Comparison of ENCODE assay signal across 12 cellular contexts in the genomic region with DNA sequence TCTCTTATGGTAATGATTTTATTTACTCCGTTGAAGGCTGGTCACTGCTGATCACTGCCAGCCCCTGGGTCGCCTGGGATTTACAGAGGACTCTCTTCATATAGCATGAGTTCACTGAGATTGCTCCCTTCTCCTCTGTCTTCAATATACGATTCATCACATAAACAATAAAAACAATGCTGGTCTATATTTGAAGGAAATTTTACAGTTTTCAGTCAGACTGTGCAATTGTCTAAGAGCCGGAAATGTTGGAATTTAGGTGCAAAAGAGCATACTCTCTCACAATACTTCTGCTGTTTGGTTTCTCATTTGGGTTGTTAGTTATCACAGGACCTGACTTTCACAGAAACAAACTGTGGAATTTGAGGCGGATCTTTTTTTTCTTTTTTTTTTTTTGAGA.
"Had no signal": no experiment of that assay in that cellular context is flagged by ENCODE, and none has a peak within 500 bp of the region (broad histone marks: within the 10 kb centered on the region; RNA-seq: fewer than 3 reads in every experiment).

No MANE protein-coding gene starts in this region.

- H3K27ac ChIP-seq: breast epithelium, left ventricle myocardium inferior, psoas muscle, testis had no signal

- H3K27me3 ChIP-seq: breast epithelium, testis had no signal

- H3K4me3 ChIP-seq: breast epithelium, left ventricle myocardium inferior, psoas muscle, testis had no signal

- H3K36me3 ChIP-seq: breast epithelium, left ventricle myocardium inferior had no signal

- H3K4me1 ChIP-seq: breast epithelium, left ventricle myocardium inferior, psoas muscle, testis had no signal

- ATAC-seq: activated T-cell treated with anti-CD3 and anti-CD28 coated beads, Interleukin-2, amount 50 U/mL, for 72 hours; psoas muscle; stimulated activated naive CD8-positive, alpha-beta T cell treated with anti-CD3 and anti-CD28 coated beads, Interleukin-15, Interleukin-2, amounts not matched to agents 100 U/mL and 50 U/mL, for 24 hours had no signal

- DNase-seq: activated CD4-positive, alpha-beta T cell treated with anti-CD3 and anti-CD28 coated beads, Interleukin-2, amount 50 U/mL, for 4 hours; activated gamma-delta T cell treated with Interleukin-2 at 50 U/mL for 16 hours; activated naive CD8-positive, alpha-beta T cell treated with anti-CD3 and anti-CD28 coated beads for 36 hours; activated T-cell treated with anti-CD3 and anti-CD28 coated beads, Interleukin-2, amount 50 U/mL, for 72 hours; left ventricle myocardium inferior; mesendoderm; psoas muscle; stimulated activated CD4-positive, alpha-beta T cell treated with anti-CD3 and anti-CD28 coated beads, Interleukin-2, amount 100 ng/mL, for 48 hours; stimulated activated CD8-positive, alpha-beta memory T cell treated with anti-CD3 and anti-CD28 coated beads, Interleukin-4, amount 100 ng/mL, for 48 hours; stimulated activated naive CD8-positive, alpha-beta T cell treated with anti-CD3 and anti-CD28 coated beads, Interleukin-15, Interleukin-2, amounts not matched to agents 100 U/mL and 50 U/mL, for 24 hours; testis had no signal

- H3K9me3 ChIP-seq: breast epithelium, left ventricle myocardium inferior, psoas muscle, testis had no signal
